In the genomic region with DNA sequence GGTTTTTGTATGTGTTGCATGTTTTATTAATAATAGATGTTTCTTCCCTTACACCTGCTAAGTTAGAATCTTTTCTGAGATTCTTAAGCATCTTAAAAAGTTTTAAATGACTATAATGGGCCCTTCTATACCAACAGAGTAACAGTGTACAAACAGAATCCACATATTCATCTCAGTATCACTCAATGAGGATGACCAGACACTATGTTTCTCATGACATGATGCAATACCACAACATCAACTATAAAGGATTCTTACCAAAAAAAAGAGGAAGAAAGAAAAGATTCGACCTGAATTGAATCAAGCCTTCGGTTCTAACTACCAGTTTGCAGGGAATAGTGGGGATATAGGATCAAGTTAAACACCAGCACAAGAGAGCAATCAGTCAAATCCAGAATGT, we compare ENCODE assay signal across 9 cellular contexts. TPM values are rescaled to one million over a fixed set of nuclear protein-coding genes. Genes with fewer than 3 reads are reported as not detected.
A peak's percentile ranks its signal among the peaks of the same experiment; 100 is the strongest.
DNase-seq lines count a peak whose midpoint lies in the region; ATAC-seq and TF ChIP-seq lines count a peak whose summit lies in the region.
"Had no signal": no experiment of that assay in that cellular context is flagged by ENCODE, and none has a peak within 500 bp of the region (broad histone marks: within the 10 kb centered on the region; RNA-seq: fewer than 3 reads in every experiment).

No MANE protein-coding gene starts in this region.

- H3K36me3 ChIP-seq in sigmoid colon, result no peaks in the 10 kb centered on the region

- CTCF ChIA-PET in WTC11 (lab: Charles Lee) (no interaction called here), HEK293T (lab: Yijun Ruan, JAX) (no interaction called here)

- TF ChIP-seq CTCF in WTC11 (IDR thresholded peaks at IDR 0.05), result no peak
- TF ChIP-seq CTCF in sigmoid colon (IDR thresholded peaks at IDR 0.05), result no peak

- no peaks in the 10 kb centered on the region for H3K9me3 Mint-ChIP-seq in WTC11

- H3K27ac ChIP-seq in sigmoid colon, result peak overlapping the region in 3 of 4 donors; percentile 62 to 66 (median 65)

- no peak for TF ChIP-seq EP300 in sigmoid colon (IDR thresholded peaks at IDR 0.05)

- H3K27me3 Mint-ChIP-seq in WTC11 (ENCODE audit: low read depth), result no peaks in the 10 kb centered on the region

- H3K36me3 Mint-ChIP-seq in WTC11, result no peaks in the 10 kb centered on the region

- intact Hi-C loops in sigmoid colon (cut with DNase I), result no loop called here

- TF ChIP-seq POLR2A in sigmoid colon (IDR thresholded peaks at IDR 0.05), result no peak

- 59 to 83% methylated on average over 2 of the region's 2 CpGs for WGBS in sigmoid colon, 2 donors

- ATAC-seq in GM18870 (IDR thresholded peaks at IDR 0.05; ENCODE audit: unreplicated experiment) (peak; percentile 72), HG03103 (IDR thresholded peaks at IDR 0.05; ENCODE audit: low read depth, unreplicated experiment) (peak; percentile 83), WTC11 (no peak), GM19324 (IDR thresholded peaks at IDR 0.05; ENCODE audit: low FRiP score, unreplicated experiment) (no peak), HG03097 (IDR thresholded peaks at IDR 0.05; ENCODE audit: low FRiP score, unreplicated experiment) (no peak)

- peaks cover 31% of the 10 kb centered on the region for H3K4me1 Mint-ChIP-seq in WTC11

- peaks cover 0 to 27% (median 18%) of the 10 kb centered on the region in 4 donors for H3K4me1 ChIP-seq in sigmoid colon

- H3K4me3 ChIP-seq in sigmoid colon, result no peak overlapping the region

- no peak for DNase-seq in WTC11 (ENCODE audit: low spot score)
- DNase-seq in sigmoid colon, result no peak
- DNase-seq in HEK293T (ENCODE audit: extremely low spot score), result no peak
- no peak for DNase-seq in NCI-H128 (lab: John Stamatoyannopoulos, UW; ENCODE audit: unreplicated experiment)
- DNase-seq: stimulated activated CD4-positive, alpha-beta T cell treated with anti-CD3 and anti-CD28 coated beads, Interleukin-4, amount 100 ng/mL, for 1 hour had no signal

- no peaks in the 10 kb centered on the region for H3K9me3 ChIP-seq in sigmoid colon

- no peaks in the 10 kb centered on the region for H3K27me3 ChIP-seq in sigmoid colon

- H3K27ac Mint-ChIP-seq in WTC11, result peak overlapping the region; percentile 25

- H3K4me3 Mint-ChIP-seq in WTC11, result no peak overlapping the region

- POLR2A ChIA-PET in WTC11 (lab: Charles Lee), result no interaction called here
- POLR2A ChIA-PET in HEK293T (lab: Yijun Ruan, JAX), result no interaction called here

TF ChIP-seq in WTC11, 78 proteins besides CTCF, POLR2A, EP300 and RAD21:
- TF ChIP-seq TEAD1 (CRISPR knock-in tag; IDR thresholded peaks at IDR 0.05) (no peak), RELA (CRISPR knock-in tag; IDR thresholded peaks at IDR 0.05; ENCODE audit: borderline replicate concordance) (no peak), CREB1 (CRISPR knock-in tag; IDR thresholded peaks at IDR 0.05) (no peak)
- TF ChIP-seq, protein P1, sequence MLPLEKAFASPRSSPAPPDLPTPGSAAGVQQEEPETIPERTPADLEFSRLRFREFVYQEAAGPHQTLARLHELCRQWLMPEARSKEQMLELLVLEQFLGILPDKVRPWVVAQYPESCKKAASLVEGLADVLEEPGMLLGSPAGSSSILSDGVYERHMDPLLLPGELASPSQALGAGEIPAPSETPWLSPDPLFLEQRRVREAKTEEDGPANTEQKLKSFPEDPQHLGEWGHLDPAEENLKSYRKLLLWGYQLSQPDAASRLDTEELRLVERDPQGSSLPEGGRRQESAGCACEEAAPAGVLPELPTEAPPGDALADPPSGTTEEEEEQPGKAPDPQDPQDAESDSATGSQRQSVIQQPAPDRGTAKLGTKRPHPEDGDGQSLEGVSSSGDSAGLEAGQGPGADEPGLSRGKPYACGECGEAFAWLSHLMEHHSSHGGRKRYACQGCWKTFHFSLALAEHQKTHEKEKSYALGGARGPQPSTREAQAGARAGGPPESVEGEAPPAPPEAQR (CRISPR knock-in tag; IDR thresholded peaks at IDR 0.05), result no peak

TF ChIP-seq in HEK293T, 16 proteins besides CTCF, POLR2A, EP300 and RAD21:
- TF ChIP-seq FOXM1 (IDR thresholded peaks at IDR 0.05; ENCODE audit: borderline replicate concordance), result no peak
- no peak for TF ChIP-seq ARNT (IDR thresholded peaks at IDR 0.05)
- no peak for TF ChIP-seq SP1 (IDR thresholded peaks at IDR 0.05)
- no peak for TF ChIP-seq BHLHE40 (IDR thresholded peaks at IDR 0.05; ENCODE audit: borderline replicate concordance)
- TF ChIP-seq SUZ12 (IDR thresholded peaks at IDR 0.05), result no peak
- TF ChIP-seq FOXK2 (IDR thresholded peaks at IDR 0.05), result no peak
- TF ChIP-seq HDGF (IDR thresholded peaks at IDR 0.05; ENCODE audit: borderline replicate concordance), result no peak
- TF ChIP-seq TARDBP (IDR thresholded peaks at IDR 0.05), result no peak
- TF ChIP-seq, protein P2, sequence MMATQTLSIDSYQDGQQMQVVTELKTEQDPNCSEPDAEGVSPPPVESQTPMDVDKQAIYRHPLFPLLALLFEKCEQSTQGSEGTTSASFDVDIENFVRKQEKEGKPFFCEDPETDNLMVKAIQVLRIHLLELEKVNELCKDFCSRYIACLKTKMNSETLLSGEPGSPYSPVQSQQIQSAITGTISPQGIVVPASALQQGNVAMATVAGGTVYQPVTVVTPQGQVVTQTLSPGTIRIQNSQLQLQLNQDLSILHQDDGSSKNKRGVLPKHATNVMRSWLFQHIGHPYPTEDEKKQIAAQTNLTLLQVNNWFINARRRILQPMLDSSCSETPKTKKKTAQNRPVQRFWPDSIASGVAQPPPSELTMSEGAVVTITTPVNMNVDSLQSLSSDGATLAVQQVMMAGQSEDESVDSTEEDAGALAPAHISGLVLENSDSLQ (IDR thresholded peaks at IDR 0.05), result no peak
- TF ChIP-seq L3MBTL2 (conservative IDR thresholded peaks at IDR 0.05), result no peak

RNA-seq across cellular contexts. Expression of a gene that starts 56.5 kb away (rescaled TPM):
- total RNA-seq in WTC11 (2021) (27.2 to 40.4 TPM (median 35.7 TPM) in 3 replicates), sigmoid colon (10 to 100 TPM; 30.0 to 43.3 (median 35.1) TPM)
- polyA plus RNA-seq in sigmoid colon, result 10 to 100 TPM in 2 of 3 donors, 1 to 10 TPM in 1; 6.7 to 12.6 (median 11.4) TPM

RNA-seq across cellular contexts. Expression of a gene that starts 56.9 kb away (rescaled TPM):
- 0.16 to 0.64 TPM (median 0.59 TPM) in 3 replicates for total RNA-seq in WTC11 (2021)
- total RNA-seq in sigmoid colon, result under 1 TPM in 1 of 4 donors, not detected in 3; 0.33 TPM
- not detected for polyA plus RNA-seq in sigmoid colon

Comparison
In these comparisons a context has a peak if more than half of its experiments do, and no peak if none do; other contexts are left out.
1. ATAC-seq: peak in GM18870 (single experiment) and HG03103 (single experiment); none in WTC11 (single experiment), GM19324 (single experiment) and HG03097 (single experiment).